In the genomic region with DNA sequence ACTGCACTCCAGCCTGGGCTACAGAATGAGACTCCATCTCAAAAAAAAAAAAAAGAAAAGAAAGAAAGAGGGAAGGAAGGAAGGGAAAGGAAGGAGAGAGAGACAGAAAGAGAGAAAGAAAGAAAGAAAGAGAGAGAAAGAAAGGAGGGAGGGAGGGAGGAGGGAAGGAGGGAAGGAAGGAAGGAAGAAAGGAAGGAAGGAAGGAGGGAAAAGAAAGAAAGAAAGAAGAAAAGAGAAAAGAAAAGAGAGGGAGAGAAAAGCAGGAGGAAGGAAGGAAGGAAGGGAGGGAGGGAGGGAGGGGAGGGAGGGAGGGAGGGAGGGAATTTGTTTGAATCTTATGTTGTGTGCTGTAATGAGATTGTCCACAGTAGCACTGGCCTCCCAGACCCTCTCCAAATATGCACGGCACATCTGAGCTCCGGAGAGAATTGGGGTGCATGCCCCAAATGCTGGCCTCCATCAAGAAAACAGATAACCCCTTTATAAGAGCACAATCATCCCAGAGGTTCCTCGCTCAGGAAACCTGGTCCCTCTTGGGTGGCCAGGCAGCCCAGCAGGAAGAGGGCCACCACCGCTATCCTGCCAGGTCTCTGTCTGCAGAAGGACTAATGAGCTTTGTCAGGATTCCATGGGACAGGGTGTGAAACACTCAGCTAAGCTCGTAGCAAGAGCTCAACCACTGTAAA, we compare ENCODE assay signal across 10 cellular contexts. TPM values are rescaled to one million over a fixed set of nuclear protein-coding genes. Genes with fewer than 3 reads are reported as not detected.
DNase-seq lines count a peak whose midpoint lies in the region; ATAC-seq and TF ChIP-seq lines count a peak whose summit lies in the region.
"Had no signal": no experiment of that assay in that cellular context is flagged by ENCODE, and none has a peak within 500 bp of the region (broad histone marks: within the 10 kb centered on the region; RNA-seq: fewer than 3 reads in every experiment).

No MANE protein-coding gene starts in this region.

- H4K91ac ChIP-seq in H9 (ENCODE audit: insufficient read length, low read depth, low read length) = no peak overlapping the region

- no peak overlapping the region for H4K5ac ChIP-seq in H9 (ENCODE audit: insufficient read length, low read depth, low read length)

- peaks cover 3% of the 10 kb centered on the region for H3K23me2 ChIP-seq in H9 (ENCODE audit: insufficient read length, low read depth, low read length, poor library complexity, severe bottlenecking)

- H3K4me3 ChIP-seq in CD4-positive, CD25-positive, alpha-beta regulatory T cell (ENCODE audit: low read depth, low read length) = peak overlapping the region; percentile 89
- H3K4me3 ChIP-seq in GM23248 = peak overlapping the region; percentile 65; the same call in 1 of the 2 replicates

- no peak overlapping the region for H3K4me2 ChIP-seq in GM23248 (ENCODE audit: unreplicated experiment)
- no peak overlapping the region for H3K4me2 ChIP-seq in H9 (ENCODE audit: insufficient read depth, insufficient read length, low read length)

- no peaks in the 10 kb centered on the region for H3K27me3 ChIP-seq in CD4-positive, CD25-positive, alpha-beta regulatory T cell (ENCODE audit: control insufficient read depth, insufficient read depth, low read length)
- H3K27me3 ChIP-seq in GM23248 (replicated peaks; ENCODE audit: insufficient read depth) (no peaks in the 10 kb centered on the region), H9 (ENCODE audit: insufficient read depth, low read length) (no peaks in the 10 kb centered on the region)

- POLR2A ChIA-PET in naive thymus-derived CD8-positive, alpha-beta T cell (lab: Charles Lee) = interaction anchor here (0.7 to 6.2 kb wide), 6 partner anchors 10 to 1139 kb away, joined by 3 to 271 read pairs (median 8); a partner anchor contains a TSS

- H3K4me1 Mint-ChIP-seq in CD4-positive, CD25-positive, alpha-beta regulatory T cell = peaks cover 13 to 33% (median 25%) of the 10 kb centered on the region in 4 donors
- peaks cover 17 to 39% (median 25%) of the 10 kb centered on the region in 4 donors for H3K4me1 Mint-ChIP-seq in naive thymus-derived CD8-positive, alpha-beta T cell
- H3K4me1 Mint-ChIP-seq in H9 = peaks cover 32 to 55% of the 10 kb centered on the region in 2 experiments

- H3K9me2 ChIP-seq in GM23248 (ENCODE audit: insufficient read depth) = no peaks in the 10 kb centered on the region

- H2BK20ac ChIP-seq in H9 (ENCODE audit: low read depth, low read length, poor library complexity, severe bottlenecking) = no peak overlapping the region

- in situ Hi-C loops in GM23248 (cut with MboI) = no loop called here
- in situ Hi-C loops in GM13977 (cut with MboI; ENCODE audit: low pct_unique_long_range_greater_than_20kb, low sequenced_read_pairs, unreplicated experiment) = no loop called here

- H3K4me1 ChIP-seq in CD4-positive, CD25-positive, alpha-beta regulatory T cell (ENCODE audit: control insufficient read depth, insufficient read depth, low read length, poor library complexity, severe bottlenecking) = peaks cover 17% of the 10 kb centered on the region
- H3K4me1 ChIP-seq in GM23248 (ENCODE audit: insufficient read depth) = peaks cover 16% of the 10 kb centered on the region
- peaks cover 3% of the 10 kb centered on the region; the same call in 1 of the 2 replicates for H3K4me1 ChIP-seq in H9 (ENCODE audit: insufficient read depth, low read length)
- H3K4me1 ChIP-seq: psoas muscle had no signal

- peak overlapping the region; percentile 77 to 91 (median 85) for H3K4me3 Mint-ChIP-seq in CD4-positive, CD25-positive, alpha-beta regulatory T cell
- H3K4me3 Mint-ChIP-seq in naive thymus-derived CD8-positive, alpha-beta T cell = peak overlapping the region in 7 of 10 donors; percentile 28 to 89 (median 86)
- H3K4me3 Mint-ChIP-seq in H9 = no peak overlapping the region; a peak in 1 of 5 replicates

- no peak overlapping the region for H2AK5ac ChIP-seq in H9 (ENCODE audit: insufficient read length, low read length)

- H3K27ac ChIP-seq in CD4-positive, CD25-positive, alpha-beta regulatory T cell (ENCODE audit: insufficient read depth, low read length, poor library complexity, severe bottlenecking) = peak overlapping the region; percentile 85
- H3K27ac ChIP-seq in GM23248 = peak overlapping the region; percentile 87
- peak overlapping the region; percentile 44 for H3K27ac ChIP-seq in angular gyrus (ENCODE audit: low read depth, low read length)
- H3K27ac ChIP-seq in H9 (ENCODE audit: insufficient read length, low read depth, low read length) = no peak overlapping the region

- no peak overlapping the region for H2BK12ac ChIP-seq in H9 (ENCODE audit: insufficient read length, low read depth, low read length)

- H4K20me1 ChIP-seq in GM23248 (ENCODE audit: insufficient read depth) = no peaks in the 10 kb centered on the region
- no peaks in the 10 kb centered on the region for H4K20me1 ChIP-seq in H9 (ENCODE audit: control insufficient read depth, insufficient read depth, insufficient read length)

- H3K23ac ChIP-seq in H9 (ENCODE audit: insufficient read length, low read depth, low read length) = no peak overlapping the region

- no peak overlapping the region for H3K56ac ChIP-seq in H9 (ENCODE audit: insufficient read length, low read depth, low read length)

- no peak overlapping the region for H2BK5ac ChIP-seq in H9 (ENCODE audit: insufficient read length, low read length)

- no peaks in the 10 kb centered on the region for H3K36me3 Mint-ChIP-seq in CD4-positive, CD25-positive, alpha-beta regulatory T cell
- no peaks in the 10 kb centered on the region for H3K36me3 Mint-ChIP-seq in naive thymus-derived CD8-positive, alpha-beta T cell
- peaks cover 0 to 5% (median 0%) of the 10 kb centered on the region in 3 experiments; a peak in 3 of 7 replicates for H3K36me3 Mint-ChIP-seq in H9 (ENCODE audit: insufficient read depth in 1 of 3, low read depth in 3 of 3)

- no peaks in the 10 kb centered on the region for H3K79me2 ChIP-seq in GM23248 (ENCODE audit: insufficient read depth)
- H3K79me2 ChIP-seq in H9 (ENCODE audit: insufficient read depth, low read length) = no peaks in the 10 kb centered on the region

- peak overlapping the region; percentile 69; the same call in 1 of the 2 replicates for H3K9ac ChIP-seq in GM23248
- H3K9ac ChIP-seq in H9 (ENCODE audit: extremely low read depth, insufficient read length, low read length) = no peak overlapping the region

- H3K79me1 ChIP-seq in H9 (ENCODE audit: insufficient read depth, low read depth, low read length, poor library complexity, severe bottlenecking) = no peaks in the 10 kb centered on the region

- no peak overlapping the region for H4K8ac ChIP-seq in H9 (replicated peaks; ENCODE audit: insufficient read length, low read depth, low read length)

- peaks cover 13% of the 10 kb centered on the region for H3F3A ChIP-seq in GM23248 (ENCODE audit: insufficient read depth)

- H2AFZ ChIP-seq in GM23248 (peak overlapping the region; percentile 83; the same call in 1 of the 2 replicates), H9 (ENCODE audit: low read length) (no peak overlapping the region)

- peaks cover 13% of the 10 kb centered on the region for H3K27me3 Mint-ChIP-seq in CD4-positive, CD25-positive, alpha-beta regulatory T cell
- H3K27me3 Mint-ChIP-seq in naive thymus-derived CD8-positive, alpha-beta T cell = no peaks in the 10 kb centered on the region
- peaks cover 7% of the 10 kb centered on the region for H3K27me3 Mint-ChIP-seq in H9 (ENCODE audit: low read depth)

- H3K9me3 Mint-ChIP-seq in CD4-positive, CD25-positive, alpha-beta regulatory T cell = peaks cover 0 to 3% (median 0%) of the 10 kb centered on the region in 7 donors
- no peaks in the 10 kb centered on the region for H3K9me3 Mint-ChIP-seq in naive thymus-derived CD8-positive, alpha-beta T cell
- peaks cover 7% of the 10 kb centered on the region in 2 experiments; a peak in 2 of 5 replicates for H3K9me3 Mint-ChIP-seq in H9

- TF ChIP-seq CTCF in H9 (conservative IDR thresholded peaks at IDR 0.05) (no peak), GM13977 (IDR thresholded peaks at IDR 0.05; ENCODE audit: extremely low read depth, insufficient read depth, missing control alignments) (no peak)

- no peak for ATAC-seq in CD4-positive, CD25-positive, alpha-beta regulatory T cell (ENCODE audit: low read depth in 2 of 2)
- ATAC-seq in naive thymus-derived CD8-positive, alpha-beta T cell = no peak

- H3K18ac ChIP-seq in H9 (ENCODE audit: insufficient read length, low read depth, low read length) = no peak overlapping the region

- no peak for DNase-seq in CD4-positive, CD25-positive, alpha-beta regulatory T cell
- DNase-seq in GM23248 (no peak), H9 (no peak), GM13977 (ENCODE audit: low spot score) (no peak), NCI-H1417 treated with DMSO at 0.1 percent for 48 hours (lab: John Stamatoyannopoulos, UW) (no peak)
- no peak for DNase-seq in naive thymus-derived CD8-positive, alpha-beta T cell
- DNase-seq: H7 had no signal

- H3K14ac ChIP-seq in H9 (ENCODE audit: insufficient read depth, low read length) = no peak overlapping the region

- no peak overlapping the region for H2BK120ac ChIP-seq in H9 (ENCODE audit: low read depth, low read length, poor library complexity, severe bottlenecking)

- peak overlapping the region; percentile 90 to 95 (median 91) for H3K27ac Mint-ChIP-seq in CD4-positive, CD25-positive, alpha-beta regulatory T cell
- H3K27ac Mint-ChIP-seq in naive thymus-derived CD8-positive, alpha-beta T cell = peak overlapping the region; percentile 94 to 99 (median 95)
- no peak overlapping the region for H3K27ac Mint-ChIP-seq in H9

- no peaks in the 10 kb centered on the region for H3K36me3 ChIP-seq in CD4-positive, CD25-positive, alpha-beta regulatory T cell (ENCODE audit: control insufficient read depth, insufficient read depth, low read length)
- H3K36me3 ChIP-seq in GM23248 (ENCODE audit: low read depth) = no peaks in the 10 kb centered on the region

- WGBS in GM23248 (ENCODE audit: low coverage in 1 of 2, low lambda C conversion rate in 2 of 2, missing lambda C conversion rate in 2 of 2), 2 experiments = 46 to 59% methylated on average over 4 to 5 of the region's 5 CpGs
- WGBS in H9 (ENCODE audit: extremely low coverage, insufficient read length, low lambda C conversion rate) = no CpG with 5 or more reads among the region's 5 CpGs

- H3K4ac ChIP-seq in H9 (ENCODE audit: low read depth, low read length) = no peak overlapping the region

- H2BK15ac ChIP-seq in H9 (ENCODE audit: low read depth, low read length) = no peak overlapping the region

- no peak overlapping the region for H3T11ph ChIP-seq in H9 (ENCODE audit: low read length)

- no peaks in the 10 kb centered on the region for H3K9me3 ChIP-seq in CD4-positive, CD25-positive, alpha-beta regulatory T cell (ENCODE audit: control insufficient read depth in 2 of 2, low read length in 2 of 2)
- H3K9me3 ChIP-seq in GM23248 (ENCODE audit: low read depth) (no peaks in the 10 kb centered on the region), H9 (ENCODE audit: control insufficient read depth, low read depth, low read length) (no peaks in the 10 kb centered on the region)
- H3K9me3 ChIP-seq: psoas muscle had no signal

RNA-seq across cellular contexts. Expression of a gene that starts 8.8 kb away (rescaled TPM):
- total RNA-seq in CD4-positive, CD25-positive, alpha-beta regulatory T cell = 2,625 TPM
- 1,000 to 10,000 TPM; 1,357 to 1,617 (median 1,453) TPM for polyA plus RNA-seq in CD4-positive, CD25-positive, alpha-beta regulatory T cell
- total RNA-seq in GM23248 (2014; rRNA removed; shearing (Covaris generic)) = 98.1 and 113 TPM in 2 replicates
- polyA plus RNA-seq in GM23248 (2016; fragmentation: Nextera tagmentation; extraction: Ambion mirVana) = 1,585 and 1,606 TPM in 2 replicates
- 1,000 to 10,000 TPM; 1,007 to 1,051 TPM for total RNA-seq in naive thymus-derived CD8-positive, alpha-beta T cell
- 1,000 to 10,000 TPM; 1,100 to 1,335 (median 1,160) TPM for polyA plus RNA-seq in naive thymus-derived CD8-positive, alpha-beta T cell
- total RNA-seq in H9 (2021) = 651 and 652 TPM in 2 replicates

RNA-seq across cellular contexts. Expression of a gene that starts 32.2 kb away (rescaled TPM):
- not detected for total RNA-seq in CD4-positive, CD25-positive, alpha-beta regulatory T cell
- not detected for polyA plus RNA-seq in CD4-positive, CD25-positive, alpha-beta regulatory T cell
- not detected in 2 replicates for total RNA-seq in GM23248 (2014; rRNA removed; shearing (Covaris generic))
- not detected in 2 replicates for polyA plus RNA-seq in GM23248 (2016; fragmentation: Nextera tagmentation; extraction: Ambion mirVana)
- not detected for total RNA-seq in naive thymus-derived CD8-positive, alpha-beta T cell
- polyA plus RNA-seq in naive thymus-derived CD8-positive, alpha-beta T cell = not detected
- not detected in 2 replicates for total RNA-seq in H9 (2021)
- total RNA-seq: H7, mononuclear cell, psoas muscle had no signal
- polyA plus RNA-seq: psoas muscle had no signal

RNA-seq across cellular contexts. Expression of a gene that starts 54.6 kb away (rescaled TPM):
- 2.1 TPM for total RNA-seq in CD4-positive, CD25-positive, alpha-beta regulatory T cell
- under 1 TPM; 0.35 to 0.62 (median 0.49) TPM for polyA plus RNA-seq in CD4-positive, CD25-positive, alpha-beta regulatory T cell
- total RNA-seq in GM23248 (2014; rRNA removed; shearing (Covaris generic)) = not detected in 2 replicates
- 0.06 TPM in 1 of 2 replicates, not detected in the other for polyA plus RNA-seq in GM23248 (2016; fragmentation: Nextera tagmentation; extraction: Ambion mirVana)
- total RNA-seq in naive thymus-derived CD8-positive, alpha-beta T cell = under 1 TPM in 1 of 2 experiments, not detected in 1; 0.11 TPM
- not detected for polyA plus RNA-seq in naive thymus-derived CD8-positive, alpha-beta T cell
- 2.2 and 2.5 TPM in 2 replicates for total RNA-seq in H9 (2021)
- total RNA-seq: mononuclear cell had no signal

RNA-seq across cellular contexts. Expression of a gene that starts 55.5 kb away (rescaled TPM):
- not detected for total RNA-seq in CD4-positive, CD25-positive, alpha-beta regulatory T cell
- polyA plus RNA-seq in CD4-positive, CD25-positive, alpha-beta regulatory T cell = not detected
- total RNA-seq in GM23248 (2014; rRNA removed; shearing (Covaris generic)) = 0.51 and 3.8 TPM in 2 replicates
- polyA plus RNA-seq in GM23248 (2016; fragmentation: Nextera tagmentation; extraction: Ambion mirVana) = 1.4 and 1.8 TPM in 2 replicates
- total RNA-seq in naive thymus-derived CD8-positive, alpha-beta T cell = not detected
- not detected for polyA plus RNA-seq in naive thymus-derived CD8-positive, alpha-beta T cell
- total RNA-seq in H9 (2021) = 1.1 and 1.5 TPM in 2 replicates
- total RNA-seq: H7, psoas muscle had no signal

Comparison
In these comparisons a context has a peak if more than half of its experiments do, and no peak if none do; other contexts are left out.
1. H3K27ac Mint-ChIP-seq: peak in CD4-positive, CD25-positive, alpha-beta regulatory T cell (3 of 3) and naive thymus-derived CD8-positive, alpha-beta T cell (10 of 10); none in H9 (0 of 3).
2. H3K4me3 Mint-ChIP-seq: peak in CD4-positive, CD25-positive, alpha-beta regulatory T cell (4 of 4) and naive thymus-derived CD8-positive, alpha-beta T cell (7 of 10); none in H9 (0 of 2).